Comparison of ENCODE assay signal across 6 cellular contexts in genomic region chr11:32012066-32012465, GRCh38.
"Had no signal": no experiment of that assay in that cellular context is flagged by ENCODE, and none has a peak within 500 bp of the region (broad histone marks: within the 10 kb centered on the region; RNA-seq: fewer than 3 reads in every experiment).

No MANE protein-coding gene starts in this region.

- H3K4me3 ChIP-seq: GM23338, K562 had no signal

- ATAC-seq: GM23338, HCT116, K562 had no signal

- H3K4me3 Mint-ChIP-seq: GM23338, H9, HFFc6 had no signal

- H3K27ac Mint-ChIP-seq: GM23338, H9, HFFc6 had no signal

- H3K4me2 ChIP-seq: GM23338 had no signal

- H3K9me3 Mint-ChIP-seq: GM23338, HFFc6 had no signal

- H2AFZ ChIP-seq: GM23338 had no signal

- DNase-seq: H9, HFFc6, IMR-90 had no signal
